ENCODE assay signal across 12 cellular contexts in genomic region chr10:17785276-17785935, GRCh38. TPM values are rescaled to one million over a fixed set of nuclear protein-coding genes. Genes with fewer than 3 reads are reported as not detected.
DNase-seq lines count a peak whose midpoint lies in the region; ATAC-seq and TF ChIP-seq lines count a peak whose summit lies in the region.
"Had no signal": no experiment of that assay in that cellular context is flagged by ENCODE, and none has a peak within 500 bp of the region (broad histone marks: within the 10 kb centered on the region; RNA-seq: fewer than 3 reads in every experiment).

No MANE protein-coding gene starts in this region.

- H3K4me3 ChIP-seq in adipocyte (ENCODE audit: low read length), result peak overlapping the region; percentile 29
- no peak overlapping the region for H3K4me3 ChIP-seq in left lung
- no peak overlapping the region for H3K4me3 ChIP-seq in skeletal muscle tissue (ENCODE audit: low read length in 3 of 3)

- TF ChIP-seq POLR2A in GM18505 (IDR thresholded peaks at IDR 0.05; ENCODE audit: borderline replicate concordance, extremely low read depth, insufficient read depth, insufficient read length), result no peak

- TF ChIP-seq CTCF in left lung (IDR thresholded peaks at IDR 0.05), result no peak

- H3K27me3 ChIP-seq in adipocyte (replicated peaks; ENCODE audit: control insufficient read depth, insufficient read depth, low read length), result no peaks in the 10 kb centered on the region
- H3K27me3 ChIP-seq in left lung, result no peaks in the 10 kb centered on the region
- no peaks in the 10 kb centered on the region for H3K27me3 ChIP-seq in skeletal muscle tissue (ENCODE audit: control insufficient read depth in 3 of 3, insufficient read depth in 3 of 3, low read length in 3 of 3)

- in situ Hi-C loops in KBM-7 (cut with MboI; ENCODE audit: low pct_unique_long_range_greater_than_20kb, low sequenced_read_pairs), result no loop called here

- peak; percentile 43 for DNase-seq in KBM-7
- no peak for DNase-seq in adipocyte (ENCODE audit: low read depth)
- peak in 1 of 2 donors; percentile 59 for DNase-seq in left lung
- DNase-seq in NCI-H128 (lab: John Stamatoyannopoulos, UW; ENCODE audit: unreplicated experiment), result no peak
- DNase-seq: activated T-cell treated with anti-CD3 and anti-CD28 coated beads, Interleukin-2, amount 50 U/mL, for 48 hours; immature natural killer cell; NCI-H1417; NCI-H526 treated with DMSO at 0.1 percent for 48 hours; stimulated activated naive CD4-positive, alpha-beta T cell treated with Interleukin-2 at 50 U/mL for 16 hours had no signal

- H3K27ac ChIP-seq in left lung, result peak overlapping the region; percentile 50 to 63
- H3K27ac ChIP-seq in skeletal muscle tissue (ENCODE audit: low read depth, low read length), result peak overlapping the region; percentile 50

- H3K9me3 ChIP-seq in adipocyte (ENCODE audit: control insufficient read depth, low read length), result no peaks in the 10 kb centered on the region
- no peaks in the 10 kb centered on the region for H3K9me3 ChIP-seq in left lung
- H3K9me3 ChIP-seq in skeletal muscle tissue (ENCODE audit: control insufficient read depth in 3 of 3, low read length in 3 of 3), result no peaks in the 10 kb centered on the region

- ATAC-seq in left lung, result peak; percentile 64
- no peak for ATAC-seq in GM18867 (IDR thresholded peaks at IDR 0.05; ENCODE audit: unreplicated experiment)
- ATAC-seq in GM18505 (IDR thresholded peaks at IDR 0.05; ENCODE audit: unreplicated experiment), result no peak

- H3K36me3 ChIP-seq in adipocyte (ENCODE audit: control insufficient read depth, insufficient read depth, low read length, severe bottlenecking) (no peaks in the 10 kb centered on the region), left lung (no peaks in the 10 kb centered on the region), skeletal muscle tissue (ENCODE audit: control insufficient read depth in 3 of 3, insufficient read depth in 3 of 3, low read length in 3 of 3) (no peaks in the 10 kb centered on the region)

- peak overlapping the region; percentile 27 for H3K9ac ChIP-seq in adipocyte (ENCODE audit: low read length)
- no peak overlapping the region for H3K9ac ChIP-seq in skeletal muscle tissue (ENCODE audit: low read depth in 1 of 3, low read length in 3 of 3)

- intact Hi-C loops in left lung (cut with DNase I), result no loop called here

- H3K4me1 ChIP-seq in adipocyte (ENCODE audit: control insufficient read depth, insufficient read depth, low read length) (peaks cover 48% of the 10 kb centered on the region), left lung (peaks cover 0 to 32% of the 10 kb centered on the region in 2 donors), skeletal muscle tissue (ENCODE audit: control insufficient read depth in 3 of 3, insufficient read depth in 3 of 3, low read length in 3 of 3) (peaks cover 11 to 31% (median 23%) of the 10 kb centered on the region in 3 donors)

RNA-seq across cellular contexts. Expression of gene MRC1, which starts 23.7 kb away (rescaled TPM):
- total RNA-seq in left lung (100 to 1,000 TPM; 215 to 301 TPM), skeletal muscle tissue (27.1 TPM)

RNA-seq across cellular contexts. Expression of gene TMEM236, which starts 33.4 kb away (rescaled TPM):
- 1 to 10 TPM; 2.4 to 2.8 TPM for total RNA-seq in left lung
- total RNA-seq in skeletal muscle tissue, result under 0.01 TPM
